3 cellular contexts compared by ENCODE assay signal in genomic region chr6:14696367-14696766, GRCh38.
"Had no signal": no experiment of that assay in that cellular context is flagged by ENCODE, and none has a peak within 500 bp of the region (broad histone marks: within the 10 kb centered on the region; RNA-seq: fewer than 3 reads in every experiment).

No MANE protein-coding gene starts in this region.

- ATAC-seq: GM12878 had no signal

- DNase-seq: GDM1, GF-D8 had no signal

- H3K4me3 ChIP-seq: GM12878 had no signal
